ENCODE assay signal across 16 cellular contexts in the genomic region with DNA sequence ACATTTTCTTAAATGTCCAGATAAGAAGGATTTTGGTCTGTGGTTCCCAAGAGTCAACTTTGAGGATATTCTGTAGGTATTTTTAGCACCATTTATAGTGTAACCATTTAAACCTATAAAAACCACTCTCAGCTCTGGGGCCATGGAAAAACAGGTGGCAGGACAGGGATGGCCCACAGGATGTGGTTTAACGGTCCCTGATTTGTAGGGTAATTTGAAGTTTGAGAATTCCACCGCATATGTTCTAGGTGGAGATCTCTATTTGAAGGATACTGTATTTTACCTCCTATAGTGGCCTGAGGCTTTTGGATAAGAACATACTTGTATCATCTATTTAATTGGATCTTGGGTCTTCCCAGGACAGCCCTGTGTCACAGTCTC.
"Had no signal": no experiment of that assay in that cellular context is flagged by ENCODE, and none has a peak within 500 bp of the region (broad histone marks: within the 10 kb centered on the region; RNA-seq: fewer than 3 reads in every experiment).

No MANE protein-coding gene starts in this region.

- DNase-seq: activated CD4-positive, alpha-beta T cell treated with anti-CD3 and anti-CD28 coated beads, Interleukin-2, amount 50 U/mL, for 1 hour; activated CD4-positive, CD25-positive, alpha-beta regulatory T cell; activated CD8-positive, alpha-beta memory T cell treated with anti-CD3 and anti-CD28 coated beads for 24 hours; activated gamma-delta T cell treated with Interleukin-2 at 50 U/mL for 16 hours; activated naive CD8-positive, alpha-beta T cell treated with anti-CD3 and anti-CD28 coated beads for 36 hours; amygdala; body of pancreas; caudate nucleus; colonic mucosa; effector CD8-positive, alpha-beta T cell; foreskin keratinocyte; head of caudate nucleus; mesendoderm; psoas muscle; right lobe of liver had no signal

- H3K4me2 ChIP-seq: neural progenitor cell had no signal

- H3K9me3 ChIP-seq: body of pancreas, colonic mucosa, psoas muscle, right lobe of liver had no signal

- H3K27ac ChIP-seq: body of pancreas, colonic mucosa, foreskin keratinocyte, neural progenitor cell, psoas muscle, right lobe of liver had no signal

- H3K27me3 ChIP-seq: body of pancreas, colonic mucosa, right lobe of liver had no signal

- H2AFZ ChIP-seq: neural progenitor cell had no signal

- H3K4me1 ChIP-seq: body of pancreas, colonic mucosa, foreskin keratinocyte, neural progenitor cell, psoas muscle, right lobe of liver had no signal

- ATAC-seq: body of pancreas, foreskin keratinocyte, psoas muscle, right lobe of liver had no signal

- H3K36me3 ChIP-seq: colonic mucosa, neural progenitor cell, right lobe of liver had no signal

- H3K9ac ChIP-seq: neural progenitor cell had no signal

- H3K4me3 ChIP-seq: body of pancreas, colonic mucosa, neural progenitor cell, psoas muscle, right lobe of liver had no signal
